In genomic region chr15:44726568-44727461, GRCh38 we compare ENCODE assay signal across 8 cellular contexts. TPM values are rescaled to one million over a fixed set of nuclear protein-coding genes. Genes with fewer than 3 reads are reported as not detected.
DNase-seq lines count a peak whose midpoint lies in the region; ATAC-seq and TF ChIP-seq lines count a peak whose summit lies in the region.

No MANE protein-coding gene starts in this region.

- no peak overlapping the region for H3K4me3 ChIP-seq in SJCRH30
- H3K4me3 ChIP-seq in right atrium auricular region: peak overlapping the region in 1 of 2 donors; percentile 13

- H3K9me3 Mint-ChIP-seq in activated naive CD8-positive, alpha-beta T cell treated with anti-CD3 and anti-CD28 coated beads for 36 hours: no peaks in the 10 kb centered on the region

- DNase-seq in AG08395 (ENCODE audit: low spot score) (peak; percentile 87), SJCRH30 (peak; percentile 68 to 82), right atrium auricular region (ENCODE audit: low spot score) (peak; percentile 70), ecto neural progenitor cell (ENCODE audit: low spot score) (no peak)
- DNase-seq in activated naive CD8-positive, alpha-beta T cell treated with anti-CD3 and anti-CD28 coated beads for 36 hours: peak; percentile 76
- DNase-seq in stimulated activated CD4-positive, alpha-beta T cell treated with anti-CD3 and anti-CD28 coated beads, Interleukin-15, amount 100 ng/mL, for 24 hours: peak; percentile 71

- TF ChIP-seq CTCF in right atrium auricular region (IDR thresholded peaks at IDR 0.05): no peak

- no peaks in the 10 kb centered on the region for H3K9me3 ChIP-seq in SJCRH30 (replicated peaks)
- H3K9me3 ChIP-seq in right atrium auricular region: no peaks in the 10 kb centered on the region

- ATAC-seq in GM18861 (IDR thresholded peaks at IDR 0.05; ENCODE audit: unreplicated experiment) (peak; percentile 47), HG03108 (IDR thresholded peaks at IDR 0.05; ENCODE audit: unreplicated experiment) (peak; percentile 40)

- peaks cover 59% of the 10 kb centered on the region for H3K4me1 Mint-ChIP-seq in activated naive CD8-positive, alpha-beta T cell treated with anti-CD3 and anti-CD28 coated beads for 36 hours

- H3K36me3 ChIP-seq in SJCRH30: no peaks in the 10 kb centered on the region
- H3K36me3 ChIP-seq in right atrium auricular region: peaks cover 4% of the 10 kb centered on the region

- H3K27me3 Mint-ChIP-seq in activated naive CD8-positive, alpha-beta T cell treated with anti-CD3 and anti-CD28 coated beads for 36 hours: no peaks in the 10 kb centered on the region

- no peaks in the 10 kb centered on the region for H3K27me3 ChIP-seq in SJCRH30
- no peaks in the 10 kb centered on the region for H3K27me3 ChIP-seq in right atrium auricular region

- H3K4me3 Mint-ChIP-seq in activated naive CD8-positive, alpha-beta T cell treated with anti-CD3 and anti-CD28 coated beads for 36 hours: peak overlapping the region; percentile 94

- peak overlapping the region; percentile 100 for H3K27ac Mint-ChIP-seq in activated naive CD8-positive, alpha-beta T cell treated with anti-CD3 and anti-CD28 coated beads for 36 hours

- peaks cover 45% of the 10 kb centered on the region for H3K36me3 Mint-ChIP-seq in activated naive CD8-positive, alpha-beta T cell treated with anti-CD3 and anti-CD28 coated beads for 36 hours

- H3K27ac ChIP-seq in SJCRH30: peak overlapping the region; percentile 38
- peak overlapping the region; percentile 95 to 98 for H3K27ac ChIP-seq in right atrium auricular region

- H3K4me1 ChIP-seq in SJCRH30 (peaks cover 22% of the 10 kb centered on the region), right atrium auricular region (peaks cover 0 to 50% of the 10 kb centered on the region in 2 donors)

RNA-seq across cellular contexts. Expression of gene TRIM69, which starts 9.5 kb away (rescaled TPM):
- total RNA-seq in SJCRH30 (2014; rRNA removed; shearing (Covaris generic)): 13.9 and 15.7 TPM in 2 replicates
- 10 to 100 TPM; 70.6 to 71.0 TPM for total RNA-seq in activated naive CD8-positive, alpha-beta T cell treated with anti-CD3 and anti-CD28 coated beads for 36 hours
- total RNA-seq in right atrium auricular region: 10 to 100 TPM; 28.9 to 55.1 TPM

RNA-seq across cellular contexts. Expression of gene B2M, which starts 15.5 kb away (rescaled TPM):
- 729 and 792 TPM in 2 replicates for total RNA-seq in SJCRH30 (2014; rRNA removed; shearing (Covaris generic))
- total RNA-seq in activated naive CD8-positive, alpha-beta T cell treated with anti-CD3 and anti-CD28 coated beads for 36 hours: 1,000 to 10,000 TPM; 3,772 to 3,785 TPM
- total RNA-seq in right atrium auricular region: 1,000 to 10,000 TPM; 1,354 to 2,259 TPM

RNA-seq across cellular contexts. Expression of gene PATL2, which starts 15.7 kb away (rescaled TPM):
- 0.20 TPM in 1 of 2 replicates, not detected in the other for total RNA-seq in SJCRH30 (2014; rRNA removed; shearing (Covaris generic))
- 1 to 10 TPM; 7.0 to 8.6 TPM for total RNA-seq in activated naive CD8-positive, alpha-beta T cell treated with anti-CD3 and anti-CD28 coated beads for 36 hours
- total RNA-seq in right atrium auricular region: 1 to 10 TPM in 1 of 2 donors, under 1 TPM in 1; 0.75 to 4.5 TPM
